In the genomic region with DNA sequence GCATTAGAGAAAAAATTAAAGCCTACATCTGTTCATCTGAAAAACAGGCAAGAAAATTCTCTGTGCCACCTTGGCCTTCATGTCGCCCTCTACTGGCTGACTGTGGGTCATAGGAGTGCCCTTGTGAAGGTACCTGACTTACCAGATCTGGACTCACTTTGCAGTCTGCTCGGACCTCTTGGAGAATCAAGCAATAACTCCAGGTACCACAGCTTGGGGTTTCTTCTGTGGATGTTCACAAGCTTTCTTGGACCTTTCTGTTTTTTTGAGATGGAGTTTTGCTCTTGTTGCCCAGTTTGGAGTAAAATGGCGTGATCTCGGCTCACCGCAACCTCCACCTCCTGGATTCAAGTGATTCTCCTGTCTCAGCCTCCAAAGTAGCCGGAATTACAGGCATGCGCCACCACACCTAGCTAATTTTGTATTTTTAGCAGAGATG, we compare ENCODE assay signal across 10 cellular contexts. TPM values are rescaled to one million over a fixed set of nuclear protein-coding genes. Genes with fewer than 3 reads are reported as not detected.
DNase-seq lines count a peak whose midpoint lies in the region; ATAC-seq, FAIRE-seq and TF ChIP-seq lines count a peak whose summit lies in the region.
"Had no signal": no experiment of that assay in that cellular context is flagged by ENCODE, and none has a peak within 500 bp of the region (broad histone marks: within the 10 kb centered on the region; RNA-seq: fewer than 3 reads in every experiment).

No MANE protein-coding gene starts in this region.

- H3K4me1 Mint-ChIP-seq in type B pancreatic cell (ENCODE audit: unreplicated experiment) = no peaks in the 10 kb centered on the region
- H3K4me1 Mint-ChIP-seq: central memory CD8-positive, alpha-beta T cell had no signal

- H3K27ac Mint-ChIP-seq in type B pancreatic cell = no peak overlapping the region

- no peak for FAIRE-seq in frontal cortex (lab: Jason Lieb, UNC)
- FAIRE-seq: G401.6 had no signal

- ATAC-seq in HG02970 (IDR thresholded peaks at IDR 0.05; ENCODE audit: low FRiP score, unreplicated experiment) = no peak
- no peak for ATAC-seq in GM19467 (IDR thresholded peaks at IDR 0.05; ENCODE audit: unreplicated experiment)

- H3K27me3 Mint-ChIP-seq in type B pancreatic cell = no peaks in the 10 kb centered on the region

- peaks cover 12% of the 10 kb centered on the region for H3K9me3 Mint-ChIP-seq in type B pancreatic cell
- H3K9me3 Mint-ChIP-seq: central memory CD8-positive, alpha-beta T cell had no signal

- DNase-seq in activated effector memory CD4-positive, alpha-beta T cell treated with anti-CD3 and anti-CD28 coated beads, Interleukin-2, amount 50 U/mL, for 16 hours = peak; percentile 77
- DNase-seq in activated effector memory CD4-positive, alpha-beta T cell treated with Interleukin-2 at 50 U/mL for 16 hours = no peak
- DNase-seq in T follicular helper cell (ENCODE audit: low read depth) (peak; percentile 7), iPS DF 4.7 (ENCODE audit: extremely low read depth, low spot score) (peak; percentile 1), type B pancreatic cell (ENCODE audit: extremely low spot score, unreplicated experiment) (peak; percentile 42), frontal cortex (ENCODE audit: low spot score in 2 of 2) (no peak)

- H3K4me3 Mint-ChIP-seq in type B pancreatic cell = no peak overlapping the region
- H3K4me3 Mint-ChIP-seq: central memory CD8-positive, alpha-beta T cell had no signal

- no peaks in the 10 kb centered on the region for H3K36me3 Mint-ChIP-seq in type B pancreatic cell

- TF ChIP-seq CTCF in type B pancreatic cell (conservative IDR thresholded peaks at IDR 0.05) = no peak

RNA-seq across cellular contexts. Expression of gene PRAMEF18, which starts 2.4 kb away (rescaled TPM):
- total RNA-seq in type B pancreatic cell (ENCODE audit: low replicate concordance) (not detected in 2 replicates), frontal cortex (not detected)

RNA-seq across cellular contexts. Expression of gene PRAMEF5, which starts 25.6 kb away (rescaled TPM):
- total RNA-seq in type B pancreatic cell (ENCODE audit: low replicate concordance) (not detected in 2 replicates), frontal cortex (not detected)

RNA-seq across cellular contexts. Expression of gene PRAMEF13, which starts 27.2 kb away (rescaled TPM):
- total RNA-seq in type B pancreatic cell (ENCODE audit: low replicate concordance) (not detected in 2 replicates), frontal cortex (not detected)

RNA-seq across cellular contexts. Expression of gene PRAMEF8, which starts 56.6 kb away (rescaled TPM):
- total RNA-seq in type B pancreatic cell (ENCODE audit: low replicate concordance) = not detected in 2 replicates
- not detected for total RNA-seq in frontal cortex

RNA-seq across cellular contexts. Expression of gene PRAMEF9, which starts 56.7 kb away (rescaled TPM):
- total RNA-seq in type B pancreatic cell (ENCODE audit: low replicate concordance) = not detected in 2 replicates
- total RNA-seq in frontal cortex = not detected

Comparison
In these comparisons a context has a peak if more than half of its experiments do, and no peak if none do; other contexts are left out.
1. DNase-seq: peak in activated effector memory CD4-positive, alpha-beta T cell treated with anti-CD3 and anti-CD28 coated beads, Interleukin-2, amount 50 U/mL, for 16 hours (single experiment), T follicular helper cell (single experiment), iPS DF 4.7 (single experiment) and type B pancreatic cell (single experiment); none in activated effector memory CD4-positive, alpha-beta T cell treated with Interleukin-2 at 50 U/mL for 16 hours (single experiment) and frontal cortex (0 of 2).